Comparison of ENCODE assay signal across 21 cellular contexts in genomic region chr7:138907438-138907837, GRCh38.
"Had no signal": no experiment of that assay in that cellular context is flagged by ENCODE, and none has a peak within 500 bp of the region (broad histone marks: within the 10 kb centered on the region; RNA-seq: fewer than 3 reads in every experiment).

No MANE protein-coding gene starts in this region.

- H3K9ac ChIP-seq: KMS-11 had no signal

- H3K4me3 Mint-ChIP-seq: activated naive CD4-positive, alpha-beta T cell treated with anti-CD3 and anti-CD28 coated beads, Interleukin-2, amount 10 ng/mL, durations not matched to agents 7 days and 5 days; activated naive CD8-positive, alpha-beta T cell treated with anti-CD3 and anti-CD28 coated beads for 36 hours; activated T-cell treated with anti-CD3 and anti-CD28 coated beads, Interleukin-2, amount 50 U/mL, for 72 hours; WTC11 had no signal

- H3K9me3 Mint-ChIP-seq: activated naive CD4-positive, alpha-beta T cell treated with anti-CD3 and anti-CD28 coated beads, Interleukin-2, amount 10 ng/mL, durations not matched to agents 7 days and 5 days; activated naive CD8-positive, alpha-beta T cell treated with anti-CD3 and anti-CD28 coated beads for 36 hours; activated T-cell treated with anti-CD3 and anti-CD28 coated beads, Interleukin-2, amount 50 U/mL, for 72 hours; activated T-helper 2 cell treated with anti-CD3 and anti-CD28 coated beads, Interferon-gamma antibody, Interleukin-2, Interleukin-4, amounts not matched to agents 10 μg/mL and 5 μg/mL and 100 μg/mL, durations not matched to agents 14 hours and 24 hours and 36 hours had no signal

- H3K4me2 ChIP-seq: KMS-11 had no signal

- H3K27ac ChIP-seq: KMS-11 had no signal

- H3K27ac Mint-ChIP-seq: activated naive CD4-positive, alpha-beta T cell treated with anti-CD3 and anti-CD28 coated beads, Interleukin-2, amount 10 ng/mL, durations not matched to agents 7 days and 5 days; activated naive CD8-positive, alpha-beta T cell treated with anti-CD3 and anti-CD28 coated beads for 36 hours; activated T-cell treated with anti-CD3 and anti-CD28 coated beads, Interleukin-2, amount 50 U/mL, for 72 hours; activated T-helper 2 cell treated with anti-CD3 and anti-CD28 coated beads, Interferon-gamma antibody, Interleukin-2, Interleukin-4, amounts not matched to agents 10 μg/mL and 5 μg/mL and 100 μg/mL, durations not matched to agents 14 hours and 24 hours and 36 hours; T-helper 17 cell had no signal

- DNase-seq: activated CD4-positive, alpha-beta T cell treated with anti-CD3 and anti-CD28 coated beads for 48 hours; activated CD4-positive, alpha-beta T cell treated with anti-CD3 and anti-CD28 coated beads, Interleukin-2, amount 50 U/mL, for 48 hours; activated CD4-positive, CD25-positive, alpha-beta regulatory T cell treated with anti-CD3 and anti-CD28 coated beads, Interleukin-2, amount 50 U/mL, for 72 hours; activated gamma-delta T cell treated with Interleukin-2 at 50 U/mL for 16 hours; activated naive CD4-positive, alpha-beta T cell treated with anti-CD3 and anti-CD28 coated beads, Interleukin-2, amount 10 ng/mL, durations not matched to agents 7 days and 5 days; activated naive CD8-positive, alpha-beta T cell treated with anti-CD3 and anti-CD28 coated beads for 36 hours; activated T-cell treated with anti-CD3 and anti-CD28 coated beads for 4 hours; activated T-cell treated with anti-CD3 and anti-CD28 coated beads, Interleukin-2, amount 50 U/mL, for 72 hours; NCI-H1092; NCI-H1417; NCI-H1694; NCI-H2029 treated with DMSO at 0.1 percent for 48 hours; NCI-H446; NCI-H524; NCI-H748 treated with DMSO at 0.1 percent for 48 hours; SIG-M5; T-helper 17 cell; T-helper 9 cell had no signal

- ATAC-seq: activated T-cell treated with anti-CD3 and anti-CD28 coated beads, Interleukin-2, amount 50 U/mL, for 72 hours; T-helper 17 cell had no signal
